ENCODE assay signal across 10 cellular contexts in genomic region chr17:77466140-77466539, GRCh38.
DNase-seq lines count a peak whose midpoint lies in the region; ATAC-seq and TF ChIP-seq lines count a peak whose summit lies in the region.
"Had no signal": no experiment of that assay in that cellular context is flagged by ENCODE, and none has a peak within 500 bp of the region (broad histone marks: within the 10 kb centered on the region; RNA-seq: fewer than 3 reads in every experiment).

No MANE protein-coding gene starts in this region.

- peaks cover 85% of the 10 kb centered on the region for H3K4me1 Mint-ChIP-seq in CD14-positive monocyte
- H3K4me1 Mint-ChIP-seq in natural killer cell treated with Interleukin-12 subunit alpha and Interleukin-12 subunit beta and Interleukin-15 and Interleukin-18, amount 100 ng/mL, for 72 hours (ENCODE audit: low read depth in 2 of 2), result peaks cover 71 to 72% of the 10 kb centered on the region in 2 donors

- no peak overlapping the region for H2AFZ ChIP-seq in OCI-LY3 (ENCODE audit: low read depth, low read length)

- peaks cover 0 to 9% (median 0%) of the 10 kb centered on the region in 7 donors for H3K9me3 Mint-ChIP-seq in CD14-positive monocyte
- H3K9me3 Mint-ChIP-seq in natural killer cell treated with Interleukin-12 subunit alpha and Interleukin-12 subunit beta and Interleukin-15 and Interleukin-18, amount 100 ng/mL, for 72 hours, result peaks cover 10% of the 10 kb centered on the region

- peaks cover 42% of the 10 kb centered on the region for H3K4me1 ChIP-seq in OCI-LY3 (ENCODE audit: low read length)
- H3K4me1 ChIP-seq in esophagus (ENCODE audit: control insufficient read depth in 2 of 2, insufficient read depth in 2 of 2, low read length in 1 of 2), result peaks cover 8 to 18% of the 10 kb centered on the region in 2 donors

- H3K36me3 Mint-ChIP-seq in CD14-positive monocyte, result peaks cover 55 to 65% of the 10 kb centered on the region in 2 donors
- peaks cover 16% of the 10 kb centered on the region for H3K36me3 Mint-ChIP-seq in natural killer cell treated with Interleukin-12 subunit alpha and Interleukin-12 subunit beta and Interleukin-15 and Interleukin-18, amount 100 ng/mL, for 72 hours

- H3K27me3 ChIP-seq in OCI-LY3 (ENCODE audit: low read depth, low read length), result no peaks in the 10 kb centered on the region
- H3K27me3 ChIP-seq in esophagus (ENCODE audit: control insufficient read depth in 1 of 2, insufficient read depth in 2 of 2, low read length in 2 of 2), result no peaks in the 10 kb centered on the region
- H3K27me3 ChIP-seq: body of pancreas had no signal

- peak overlapping the region; percentile 61 for H3K4me3 ChIP-seq in OCI-LY3 (ENCODE audit: low read length)
- H3K4me3 ChIP-seq in esophagus (ENCODE audit: low read depth in 1 of 2, low read length in 2 of 2), result no peak overlapping the region
- H3K4me3 ChIP-seq: body of pancreas had no signal

- H3K27ac Mint-ChIP-seq in CD14-positive monocyte, result peak overlapping the region; percentile 88 to 99 (median 97)
- peak overlapping the region; percentile 86 to 94 for H3K27ac Mint-ChIP-seq in natural killer cell treated with Interleukin-12 subunit alpha and Interleukin-12 subunit beta and Interleukin-15 and Interleukin-18, amount 100 ng/mL, for 72 hours

- 56 to 64% methylated on average over 13 of the region's 13 CpGs for WGBS in esophagus, 2 donors

- peak overlapping the region; percentile 51 for H3K9ac ChIP-seq in OCI-LY3 (ENCODE audit: low read length)

- ATAC-seq in natural killer cell treated with Interleukin-12 subunit alpha and Interleukin-12 subunit beta and Interleukin-15 and Interleukin-18, amount 100 ng/mL, for 72 hours, result no peak
- ATAC-seq in GM18861 (IDR thresholded peaks at IDR 0.05; ENCODE audit: unreplicated experiment), result no peak
- no peak for ATAC-seq in HG03520 (IDR thresholded peaks at IDR 0.05; ENCODE audit: unreplicated experiment)

- H3K36me3 ChIP-seq in OCI-LY3 (replicated peaks; ENCODE audit: low read depth, low read length) (peaks cover 3% of the 10 kb centered on the region), esophagus (ENCODE audit: control insufficient read depth in 2 of 2, insufficient read depth in 2 of 2, low read length in 1 of 2) (peaks cover 0 to 13% of the 10 kb centered on the region in 2 donors)

- H4K20me1 ChIP-seq in OCI-LY3 (ENCODE audit: insufficient read depth, low read length), result no peaks in the 10 kb centered on the region

- H3K79me2 ChIP-seq in OCI-LY3 (ENCODE audit: low read length), result peaks cover 20% of the 10 kb centered on the region

- H3K4me2 ChIP-seq in OCI-LY3 (ENCODE audit: low read length), result peak overlapping the region; percentile 71

- H3K9me3 ChIP-seq in OCI-LY3 (ENCODE audit: insufficient read depth, low read length), result no peaks in the 10 kb centered on the region; the same call in 1 of the 2 replicates
- no peaks in the 10 kb centered on the region for H3K9me3 ChIP-seq in esophagus (ENCODE audit: control insufficient read depth in 2 of 2, insufficient read depth in 1 of 2, low read depth in 1 of 2, low read length in 1 of 2)
- H3K9me3 ChIP-seq: body of pancreas had no signal

- peak overlapping the region in 1 of 2 donors; percentile 72 for H3K4me3 Mint-ChIP-seq in CD14-positive monocyte
- peak overlapping the region; percentile 81 for H3K4me3 Mint-ChIP-seq in natural killer cell treated with Interleukin-12 subunit alpha and Interleukin-12 subunit beta and Interleukin-15 and Interleukin-18, amount 100 ng/mL, for 72 hours

- intact Hi-C loops in CD14-positive monocyte (cut with micrococcal nuclease), result no loop called here

- peak overlapping the region; percentile 88 for H3K27ac ChIP-seq in OCI-LY3 (ENCODE audit: low read length)
- H3K27ac ChIP-seq in esophagus (ENCODE audit: low read depth in 2 of 2, low read length in 1 of 2), result peak overlapping the region; percentile 37 to 53

- TF ChIP-seq CTCF in CD14-positive monocyte (IDR thresholded peaks at IDR 0.05) (no peak), OCI-LY3 (IDR thresholded peaks at IDR 0.05; ENCODE audit: low read depth, low read length) (no peak)

- DNase-seq in CD14-positive monocyte (ENCODE audit: low spot score), result no peak
- no peak for DNase-seq in natural killer cell treated with Interleukin-12 subunit alpha and Interleukin-12 subunit beta and Interleukin-15 and Interleukin-18, amount 100 ng/mL, for 72 hours (ENCODE audit: low spot score)
- DNase-seq in SHP77 treated with DMSO at 0.1 percent for 48 hours (lab: John Stamatoyannopoulos, UW), result no peak
- DNase-seq in pons (ENCODE audit: low spot score), result no peak
- DNase-seq: DMS79 treated with DMSO at 0.1 percent for 48 hours had no signal

- peaks cover 0 to 1% (median 0%) of the 10 kb centered on the region in 3 donors for H3K27me3 Mint-ChIP-seq in CD14-positive monocyte (ENCODE audit: low read depth in 3 of 3)
- no peaks in the 10 kb centered on the region for H3K27me3 Mint-ChIP-seq in natural killer cell treated with Interleukin-12 subunit alpha and Interleukin-12 subunit beta and Interleukin-15 and Interleukin-18, amount 100 ng/mL, for 72 hours
